In the genomic region with DNA sequence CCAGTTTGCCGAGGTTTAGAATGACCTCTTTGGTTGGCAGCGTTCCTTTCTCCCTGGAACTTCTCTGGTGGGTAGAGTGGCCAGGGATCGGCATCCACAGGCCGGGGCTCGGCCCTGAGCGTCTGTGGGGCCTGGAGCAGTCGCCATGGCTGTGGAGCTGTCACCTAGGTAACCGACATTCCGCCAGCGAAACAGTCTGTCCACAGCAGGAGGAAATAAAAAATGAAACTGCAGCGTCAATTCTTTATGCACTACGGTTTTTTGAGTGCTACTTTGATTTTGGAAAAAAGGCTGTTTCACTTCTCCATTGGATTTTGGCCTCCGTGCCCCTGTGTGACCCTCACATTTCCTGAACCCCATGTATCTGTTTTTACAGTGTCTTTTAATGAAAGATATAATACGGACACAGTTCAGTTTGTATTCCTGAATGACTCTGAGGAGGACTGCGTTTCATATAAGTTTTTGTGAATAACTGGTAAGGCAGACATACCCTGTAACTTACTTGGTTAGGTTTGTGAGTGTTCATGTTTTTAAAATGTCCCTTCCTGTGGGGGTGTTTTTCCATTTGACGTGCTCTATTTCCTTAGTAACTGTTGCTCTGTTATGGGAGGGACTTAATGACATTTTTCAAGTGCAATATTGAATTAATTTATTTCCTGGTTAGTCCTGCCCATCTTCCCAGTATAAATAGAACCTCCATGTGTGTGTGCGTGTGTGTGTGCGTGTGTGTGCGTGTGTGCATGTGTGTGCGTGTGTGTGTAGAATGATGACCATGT, we compare ENCODE assay signal across 8 cellular contexts.
DNase-seq lines count a peak whose midpoint lies in the region; ATAC-seq, FAIRE-seq and TF ChIP-seq lines count a peak whose summit lies in the region.

No MANE protein-coding gene starts in this region.

- H3K9me3 ChIP-seq in ectodermal cell (ENCODE audit: control insufficient read depth, low read length) (no peaks in the 10 kb centered on the region), suprapubic skin (no peaks in the 10 kb centered on the region)

- no peaks in the 10 kb centered on the region for H3K36me3 ChIP-seq in ectodermal cell (ENCODE audit: control insufficient read depth, insufficient read depth, low read length)
- no peaks in the 10 kb centered on the region for H3K36me3 ChIP-seq in suprapubic skin

- ATAC-seq in GM21447 (IDR thresholded peaks at IDR 0.05; ENCODE audit: unreplicated experiment) (peak; percentile 59), foreskin keratinocyte (no peak)

- H3K4me1 ChIP-seq in ectodermal cell (ENCODE audit: control insufficient read depth, insufficient read depth, low read length): peaks cover 4% of the 10 kb centered on the region
- H3K4me1 ChIP-seq in suprapubic skin: peaks cover 44% of the 10 kb centered on the region
- no peaks in the 10 kb centered on the region for H3K4me1 ChIP-seq in foreskin keratinocyte

- H3K4me1 Mint-ChIP-seq in T-helper 2 cell treated with Interferon-gamma antibody and Interleukin-4, amounts not matched to agents 5 μg/mL and 100 μg/mL, for 36 hours (ENCODE audit: low read depth): peaks cover 47% of the 10 kb centered on the region

- peak in 1 of 2 donors; percentile 10 for TF ChIP-seq POLR2A in suprapubic skin (IDR thresholded peaks at IDR 0.05)

- no peak for TF ChIP-seq EP300 in suprapubic skin (IDR thresholded peaks at IDR 0.05)

- H3K36me3 Mint-ChIP-seq in T-helper 2 cell treated with Interferon-gamma antibody and Interleukin-4, amounts not matched to agents 5 μg/mL and 100 μg/mL, for 36 hours (ENCODE audit: low read depth): no peaks in the 10 kb centered on the region

- no peak for TF ChIP-seq CTCF in suprapubic skin (IDR thresholded peaks at IDR 0.05)
- no peak for TF ChIP-seq CTCF in foreskin keratinocyte (conservative IDR thresholded peaks at IDR 0.05)

- no peak for FAIRE-seq in HTR-8/SVneo (lab: Jason Lieb, UNC)

- H3K27ac ChIP-seq in ectodermal cell (ENCODE audit: insufficient read depth, low read depth, low read length, poor library complexity, severe bottlenecking) (peak overlapping the region; percentile 38), suprapubic skin (peak overlapping the region; percentile 87), foreskin keratinocyte (no peak overlapping the region)

- H3K27me3 ChIP-seq in ectodermal cell (ENCODE audit: control insufficient read depth, insufficient read depth, low read length, poor library complexity, severe bottlenecking) (no peaks in the 10 kb centered on the region), suprapubic skin (no peaks in the 10 kb centered on the region), foreskin keratinocyte (peaks cover 2% of the 10 kb centered on the region)

- 93% methylated on average over 20 of the region's 20 CpGs for WGBS in ectodermal cell, 2 experiments
- WGBS in suprapubic skin: 24% methylated on average over 20 of the region's 20 CpGs

- H3K9me3 Mint-ChIP-seq in T-helper 2 cell treated with Interferon-gamma antibody and Interleukin-4, amounts not matched to agents 5 μg/mL and 100 μg/mL, for 36 hours: no peaks in the 10 kb centered on the region

- H3K4me3 ChIP-seq in ectodermal cell (ENCODE audit: insufficient read depth, low read depth, low read length) (no peak overlapping the region), suprapubic skin (peak overlapping the region; percentile 33)

- no peaks in the 10 kb centered on the region for H3K27me3 Mint-ChIP-seq in T-helper 2 cell treated with Interferon-gamma antibody and Interleukin-4, amounts not matched to agents 5 μg/mL and 100 μg/mL, for 36 hours (ENCODE audit: low read depth)

- H3K27ac Mint-ChIP-seq in T-helper 2 cell treated with Interferon-gamma antibody and Interleukin-4, amounts not matched to agents 5 μg/mL and 100 μg/mL, for 36 hours: peak overlapping the region; percentile 88

- DNase-seq in COLO668 (lab: John Stamatoyannopoulos, UW; ENCODE audit: unreplicated experiment) (peak; percentile 78), medulla oblongata (ENCODE audit: extremely low spot score) (peak; percentile 74), suprapubic skin (ENCODE audit: low spot score in 2 of 2) (peak; percentile 71 to 84), foreskin keratinocyte (no peak), HTR-8/SVneo (ENCODE audit: insufficient read length, low spot score) (no peak)
- no peak for DNase-seq in T-helper 2 cell treated with Interferon-gamma antibody and Interleukin-4, amounts not matched to agents 5 μg/mL and 100 μg/mL, for 36 hours (ENCODE audit: low spot score)

- H3K4me3 Mint-ChIP-seq in T-helper 2 cell treated with Interferon-gamma antibody and Interleukin-4, amounts not matched to agents 5 μg/mL and 100 μg/mL, for 36 hours: peak overlapping the region; percentile 78

Comparison
In these comparisons a context has a peak if more than half of its experiments do, and no peak if none do; other contexts are left out.
1. DNase-seq: peak in COLO668 (single experiment), medulla oblongata (single experiment) and suprapubic skin (2 of 2); none in T-helper 2 cell treated with Interferon-gamma antibody and Interleukin-4, amounts not matched to agents 5 μg/mL and 100 μg/mL, for 36 hours (single experiment), foreskin keratinocyte (0 of 2) and HTR-8/SVneo (single experiment).